Comparison of ENCODE assay signal across 15 cellular contexts in genomic region chr3:60948488-60948887, GRCh38.
A peak's percentile ranks its signal among the peaks of the same experiment; 100 is the strongest.
DNase-seq lines count a peak whose midpoint lies in the region; ATAC-seq and TF ChIP-seq lines count a peak whose summit lies in the region.
"Had no signal": no experiment of that assay in that cellular context is flagged by ENCODE, and none has a peak within 500 bp of the region (broad histone marks: within the 10 kb centered on the region; RNA-seq: fewer than 3 reads in every experiment).

No MANE protein-coding gene starts in this region.

- H3K4me3 Mint-ChIP-seq in endothelial cell (ENCODE audit: unreplicated experiment): no peak overlapping the region
- H3K4me3 Mint-ChIP-seq: WTC11 had no signal

- peaks cover 6% of the 10 kb centered on the region for H3K4me1 Mint-ChIP-seq in endothelial cell (ENCODE audit: unreplicated experiment)

- TF ChIP-seq CTCF in OCI-LY3 (IDR thresholded peaks at IDR 0.05; ENCODE audit: low read depth, low read length) (peak; percentile 13; the same call in 1 of the 2 replicates), endothelial cell (IDR thresholded peaks at IDR 0.05; ENCODE audit: unreplicated experiment) (peak; percentile 32), smooth muscle cell (IDR thresholded peaks at IDR 0.05; ENCODE audit: borderline replicate concordance, insufficient read depth, poor library complexity, severe bottlenecking) (peak; percentile 49), thyroid gland (IDR thresholded peaks at IDR 0.05) (peak in 3 of 6 experiments; percentile 17 to 29 (median 28))

- no peaks in the 10 kb centered on the region for H3K9me3 Mint-ChIP-seq in endothelial cell (ENCODE audit: unreplicated experiment)

- no peaks in the 10 kb centered on the region for H3K36me3 Mint-ChIP-seq in endothelial cell (ENCODE audit: low read depth, unreplicated experiment)
- H3K36me3 Mint-ChIP-seq: WTC11 had no signal

- H3K4me2 ChIP-seq in OCI-LY3 (ENCODE audit: low read length): no peak overlapping the region
- H3K4me2 ChIP-seq in smooth muscle cell: no peak overlapping the region
- H3K4me2 ChIP-seq: BLaER1 had no signal

- H2AFZ ChIP-seq in OCI-LY3 (ENCODE audit: low read depth, low read length) (no peak overlapping the region), smooth muscle cell (ENCODE audit: low read depth) (no peak overlapping the region)

- no peak for ATAC-seq in GM21723 (IDR thresholded peaks at IDR 0.05; ENCODE audit: unreplicated experiment)
- ATAC-seq: WTC11 had no signal

- H3K27ac Mint-ChIP-seq in endothelial cell (ENCODE audit: unreplicated experiment): no peak overlapping the region
- H3K27ac Mint-ChIP-seq: WTC11 had no signal

- DNase-seq in SHP77 treated with DMSO at 0.1 percent for 48 hours (lab: John Stamatoyannopoulos, UW) (peak; percentile 15), SHP77 (lab: John Stamatoyannopoulos, UW) (no peak), endothelial cell (ENCODE audit: low spot score) (no peak), smooth muscle cell (lab: John Stamatoyannopoulos, UW; ENCODE audit: unreplicated experiment) (no peak), thyroid gland (no peak), activated gamma-delta T cell treated with Interleukin-2 at 50 U/mL for 16 hours (no peak)
- DNase-seq: aorta; NCI-H1105; stimulated activated CD4-positive, alpha-beta T cell treated with anti-CD3 and anti-CD28 coated beads, Interleukin-2, amount 100 ng/mL, for 48 hours; stomach had no signal

- H3K9me3 ChIP-seq in OCI-LY3 (ENCODE audit: insufficient read depth, low read length) (no peaks in the 10 kb centered on the region), smooth muscle cell (replicated peaks; ENCODE audit: low read depth) (no peaks in the 10 kb centered on the region), thyroid gland (no peaks in the 10 kb centered on the region)
- H3K9me3 ChIP-seq: BLaER1, esophagus muscularis mucosa, stomach had no signal

- no peak overlapping the region for H3K27ac ChIP-seq in OCI-LY3 (ENCODE audit: low read length)
- H3K27ac ChIP-seq in smooth muscle cell (ENCODE audit: low read depth): no peak overlapping the region
- H3K27ac ChIP-seq in thyroid gland: no peak overlapping the region
- H3K27ac ChIP-seq: BLaER1, esophagus muscularis mucosa, stomach had no signal

- H3K79me2 ChIP-seq in OCI-LY3 (ENCODE audit: low read length) (no peaks in the 10 kb centered on the region), smooth muscle cell (ENCODE audit: low read depth) (no peaks in the 10 kb centered on the region)

- H3K27me3 Mint-ChIP-seq in endothelial cell (ENCODE audit: unreplicated experiment): no peaks in the 10 kb centered on the region

- no peaks in the 10 kb centered on the region for H3F3A ChIP-seq in smooth muscle cell (ENCODE audit: low read depth)

- no peaks in the 10 kb centered on the region for H3K36me3 ChIP-seq in OCI-LY3 (replicated peaks; ENCODE audit: low read depth, low read length)
- H3K36me3 ChIP-seq in smooth muscle cell (ENCODE audit: low read depth): no peaks in the 10 kb centered on the region
- H3K36me3 ChIP-seq in thyroid gland: no peaks in the 10 kb centered on the region
- H3K36me3 ChIP-seq: BLaER1, esophagus muscularis mucosa, stomach had no signal

- H3K27me3 ChIP-seq in OCI-LY3 (ENCODE audit: low read depth, low read length): no peaks in the 10 kb centered on the region
- no peaks in the 10 kb centered on the region for H3K27me3 ChIP-seq in smooth muscle cell (ENCODE audit: low read depth)
- H3K27me3 ChIP-seq in thyroid gland: no peaks in the 10 kb centered on the region
- H3K27me3 ChIP-seq: BLaER1, esophagus muscularis mucosa, stomach had no signal

- H3K4me3 ChIP-seq in OCI-LY3 (ENCODE audit: low read length): no peak overlapping the region
- H3K4me3 ChIP-seq in smooth muscle cell: no peak overlapping the region
- H3K4me3 ChIP-seq in thyroid gland (replicated peaks in 1 of 3): no peak overlapping the region
- H3K4me3 ChIP-seq: BLaER1, esophagus muscularis mucosa, stomach had no signal

- no peak for TF ChIP-seq POLR2A in thyroid gland (IDR thresholded peaks at IDR 0.05)

- intact Hi-C loops in thyroid gland (cut with DNase I): no loop called here

- H3K9ac ChIP-seq in OCI-LY3 (ENCODE audit: low read length) (no peak overlapping the region), smooth muscle cell (ENCODE audit: low read depth) (no peak overlapping the region)
- H3K9ac ChIP-seq: BLaER1 had no signal

- H3K4me1 ChIP-seq in OCI-LY3 (ENCODE audit: low read length): no peaks in the 10 kb centered on the region
- no peaks in the 10 kb centered on the region for H3K4me1 ChIP-seq in smooth muscle cell (ENCODE audit: low read depth)
- H3K4me1 ChIP-seq in thyroid gland: no peaks in the 10 kb centered on the region
- H3K4me1 ChIP-seq: BLaER1, esophagus muscularis mucosa, stomach had no signal

- H4K20me1 ChIP-seq in OCI-LY3 (ENCODE audit: insufficient read depth, low read length): no peaks in the 10 kb centered on the region
- H4K20me1 ChIP-seq in smooth muscle cell (ENCODE audit: low read depth): no peaks in the 10 kb centered on the region
- H4K20me1 ChIP-seq: BLaER1 had no signal
